Comparison of ENCODE assay signal across 11 cellular contexts in genomic region chr2:236988690-236989639, GRCh38.
DNase-seq lines count a peak whose midpoint lies in the region; TF ChIP-seq lines count a peak whose summit lies in the region.
"Had no signal": no experiment of that assay in that cellular context is flagged by ENCODE, and none has a peak within 500 bp of the region (broad histone marks: within the 10 kb centered on the region; RNA-seq: fewer than 3 reads in every experiment).

No MANE protein-coding gene starts in this region.

- H3K79me2 ChIP-seq in parathyroid adenoma, result no peaks in the 10 kb centered on the region

- H3K36me3 ChIP-seq in BLaER1 (no peaks in the 10 kb centered on the region), left ventricle myocardium inferior (no peaks in the 10 kb centered on the region), parathyroid adenoma (ENCODE audit: control insufficient read depth, insufficient read depth, low read length) (no peaks in the 10 kb centered on the region), brain microvascular endothelial cell (replicated peaks) (no peaks in the 10 kb centered on the region), colonic mucosa (no peaks in the 10 kb centered on the region)

- intact Hi-C loops in left ventricle myocardium inferior (cut with micrococcal nuclease), result no loop called here
- intact Hi-C loops in colonic mucosa (cut with DNase I), result no loop called here

- H3K27ac ChIP-seq in BLaER1 (no peak overlapping the region), left ventricle myocardium inferior (replicated peaks) (peak overlapping the region; percentile 74), parathyroid adenoma (peak overlapping the region; percentile 20), brain microvascular endothelial cell (no peak overlapping the region), colonic mucosa (no peak overlapping the region)

- no peak overlapping the region for H2AFZ ChIP-seq in parathyroid adenoma

- H3K9ac ChIP-seq in BLaER1 (no peak overlapping the region), parathyroid adenoma (no peak overlapping the region), colonic mucosa (ENCODE audit: low read depth in 2 of 2, low read length in 2 of 2) (no peak overlapping the region)

- peaks cover 22% of the 10 kb centered on the region for H3K4me1 ChIP-seq in BLaER1
- peaks cover 8% of the 10 kb centered on the region for H3K4me1 ChIP-seq in left ventricle myocardium inferior
- no peaks in the 10 kb centered on the region for H3K4me1 ChIP-seq in parathyroid adenoma
- H3K4me1 ChIP-seq in colonic mucosa, result no peaks in the 10 kb centered on the region

- in situ Hi-C loops in brain microvascular endothelial cell (cut with HindIII; ENCODE audit: low pct_ligation_motif_present, low sequenced_read_pairs), result no loop called here

- H3K4me3 ChIP-seq in BLaER1 (no peak overlapping the region), left ventricle myocardium inferior (no peak overlapping the region), parathyroid adenoma (ENCODE audit: low read depth, low read length) (no peak overlapping the region), brain microvascular endothelial cell (ENCODE audit: low read depth, low read length) (no peak overlapping the region), colonic mucosa (no peak overlapping the region)

- DNase-seq in SK-N-DZ (ENCODE audit: low spot score) (peak; percentile 54), left ventricle myocardium inferior (peak; percentile 66), brain microvascular endothelial cell (no peak), DMS53 treated with DMSO at 0.1 percent for 48 hours (lab: John Stamatoyannopoulos, UW; ENCODE audit: unreplicated experiment) (no peak), medulla oblongata (ENCODE audit: extremely low spot score) (no peak), colonic mucosa (no peak)
- DNase-seq: activated CD4-positive, alpha-beta T cell treated with anti-CD3 and anti-CD28 coated beads for 1 hour; effector memory CD8-positive, alpha-beta T cell; NCI-H1048 had no signal

- H4K20me1 ChIP-seq in BLaER1, result no peaks in the 10 kb centered on the region

- TF ChIP-seq CTCF in left ventricle myocardium inferior (IDR thresholded peaks at IDR 0.05; ENCODE audit: borderline replicate concordance) (no peak), parathyroid adenoma (IDR thresholded peaks at IDR 0.05) (no peak), brain microvascular endothelial cell (IDR thresholded peaks at IDR 0.05; ENCODE audit: low read depth, low read length, missing control alignments) (no peak), colonic mucosa (IDR thresholded peaks at IDR 0.05) (no peak)

- H3K4me2 ChIP-seq in BLaER1, result peak overlapping the region; percentile 26
- no peak overlapping the region for H3K4me2 ChIP-seq in parathyroid adenoma (ENCODE audit: low read length)

- H3K9me3 ChIP-seq in BLaER1, result peaks cover 7% of the 10 kb centered on the region; the same call in 1 of the 2 replicates
- H3K9me3 ChIP-seq in left ventricle myocardium inferior (replicated peaks), result peaks cover 3% of the 10 kb centered on the region
- no peaks in the 10 kb centered on the region for H3K9me3 ChIP-seq in parathyroid adenoma (ENCODE audit: control insufficient read depth, low read length)
- H3K9me3 ChIP-seq in colonic mucosa, result no peaks in the 10 kb centered on the region

- H3K27me3 ChIP-seq in BLaER1 (no peaks in the 10 kb centered on the region), left ventricle myocardium inferior (ENCODE audit: low read depth) (peaks cover 9% of the 10 kb centered on the region), parathyroid adenoma (ENCODE audit: control insufficient read depth, insufficient read depth, low read length) (no peaks in the 10 kb centered on the region), brain microvascular endothelial cell (replicated peaks) (peaks cover 1% of the 10 kb centered on the region), colonic mucosa (no peaks in the 10 kb centered on the region)

Comparison
In these comparisons a context has a peak if more than half of its experiments do, and no peak if none do; other contexts are left out.
1. H3K27ac ChIP-seq: peak in left ventricle myocardium inferior (single experiment) and parathyroid adenoma (single experiment); none in BLaER1 (single experiment), brain microvascular endothelial cell (single experiment) and colonic mucosa (single experiment).
2. DNase-seq: peak in SK-N-DZ (single experiment) and left ventricle myocardium inferior (single experiment); none in brain microvascular endothelial cell (single experiment), DMS53 treated with DMSO at 0.1 percent for 48 hours (single experiment), medulla oblongata (single experiment) and colonic mucosa (single experiment).